1 cellular context compared by ENCODE assay signal in the genomic region with DNA sequence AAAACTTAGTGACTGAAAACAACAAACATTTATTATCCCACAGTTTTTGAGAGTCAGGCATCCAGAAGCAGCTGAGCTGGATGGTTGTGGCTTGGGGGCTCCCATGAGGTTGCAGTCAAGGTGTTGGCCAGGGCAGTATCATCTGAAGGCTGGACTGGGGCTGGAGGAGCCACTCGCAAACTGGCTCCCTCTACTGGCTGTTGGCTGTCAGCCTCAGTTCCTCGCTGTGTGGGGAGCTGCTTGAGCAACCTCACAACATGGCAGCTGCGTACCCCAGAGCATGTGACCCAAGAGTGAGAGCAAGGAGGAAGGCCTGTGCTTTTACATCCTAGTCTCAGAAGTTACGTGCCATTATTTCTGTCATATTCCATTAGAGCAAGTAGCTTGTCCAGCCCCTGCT.
A peak's percentile ranks its signal among the peaks of the same experiment; 100 is the strongest.
TF ChIP-seq lines count a peak whose summit lies in the region.

No MANE protein-coding gene starts in this region.

TF ChIP-seq in HEK293, 187 proteins besides CTCF, POLR2A, EP300 and RAD21:
- TF ChIP-seq, protein P1, sequence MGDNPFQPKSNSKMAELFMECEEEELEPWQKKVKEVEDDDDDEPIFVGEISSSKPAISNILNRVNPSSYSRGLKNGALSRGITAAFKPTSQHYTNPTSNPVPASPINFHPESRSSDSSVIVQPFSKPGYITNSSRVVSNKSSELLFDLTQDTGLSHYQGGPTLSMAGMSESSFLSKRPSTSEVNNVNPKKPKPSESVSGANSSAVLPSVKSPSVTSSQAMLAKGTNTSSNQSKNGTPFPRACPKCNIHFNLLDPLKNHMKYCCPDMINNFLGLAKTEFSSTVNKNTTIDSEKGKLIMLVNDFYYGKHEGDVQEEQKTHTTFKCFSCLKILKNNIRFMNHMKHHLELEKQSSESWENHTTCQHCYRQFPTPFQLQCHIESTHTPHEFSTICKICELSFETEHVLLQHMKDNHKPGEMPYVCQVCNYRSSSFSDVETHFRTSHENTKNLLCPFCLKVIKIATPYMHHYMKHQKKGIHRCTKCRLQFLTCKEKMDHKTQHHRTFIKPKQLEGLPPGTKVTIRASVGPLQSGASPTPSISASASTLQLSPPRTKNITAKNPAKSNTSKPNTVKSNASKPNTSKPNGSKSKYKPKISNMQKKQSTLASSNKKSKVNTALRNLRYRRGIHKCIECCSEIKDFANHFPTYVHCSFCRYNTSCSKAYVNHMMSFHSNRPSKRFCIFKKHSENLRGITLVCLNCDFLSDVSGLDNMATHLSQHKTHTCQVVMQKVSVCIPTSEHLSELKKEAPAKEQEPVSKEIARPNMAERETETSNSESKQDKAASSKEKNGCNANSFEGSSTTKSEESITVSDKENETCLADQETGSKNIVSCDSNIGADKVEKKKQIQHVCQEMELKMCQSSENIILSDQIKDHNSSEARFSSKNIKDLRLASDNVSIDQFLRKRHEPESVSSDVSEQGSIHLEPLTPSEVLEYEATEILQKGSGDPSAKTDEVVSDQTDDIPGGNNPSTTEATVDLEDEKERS (tag by site-specific recombination; IDR thresholded peaks at IDR 0.05): peak; percentile 38; the same call in 1 of the 2 replicates
- no peak for TF ChIP-seq ZNF248 (tag by site-specific recombination; IDR thresholded peaks at IDR 0.05)
TF ChIP-seq in HEK293: peak in this region for 1.
